ENCODE assay signal across 1 cellular context in the genomic region with DNA sequence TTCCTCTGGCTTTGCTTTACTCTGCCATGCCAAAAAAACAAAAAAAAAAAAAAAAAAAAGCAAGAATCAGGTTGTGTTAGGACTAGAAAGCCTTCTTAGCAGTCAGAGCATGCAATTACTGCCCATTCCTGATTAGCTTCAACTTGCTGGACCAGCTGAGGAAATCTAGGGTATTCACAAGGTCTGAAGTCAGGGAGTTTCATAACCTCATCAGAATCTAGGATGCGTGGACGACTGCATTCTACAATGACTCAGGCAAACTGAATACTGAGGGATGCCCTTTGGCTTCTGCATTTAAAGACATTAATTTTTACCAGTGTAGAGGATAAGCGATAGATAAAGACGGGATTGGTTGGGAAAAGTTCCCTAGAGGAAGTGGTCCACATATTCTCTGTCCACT.
TF ChIP-seq lines count a peak whose summit lies in the region.

No MANE protein-coding gene starts in this region.

TF ChIP-seq in GM12878, 131 proteins besides CTCF, POLR2A, EP300 and RAD21:
- no peak for TF ChIP-seq POU2F2 (IDR thresholded peaks at IDR 0.05; ENCODE audit: borderline replicate concordance, low read depth, low read length)
- TF ChIP-seq, protein P1, sequence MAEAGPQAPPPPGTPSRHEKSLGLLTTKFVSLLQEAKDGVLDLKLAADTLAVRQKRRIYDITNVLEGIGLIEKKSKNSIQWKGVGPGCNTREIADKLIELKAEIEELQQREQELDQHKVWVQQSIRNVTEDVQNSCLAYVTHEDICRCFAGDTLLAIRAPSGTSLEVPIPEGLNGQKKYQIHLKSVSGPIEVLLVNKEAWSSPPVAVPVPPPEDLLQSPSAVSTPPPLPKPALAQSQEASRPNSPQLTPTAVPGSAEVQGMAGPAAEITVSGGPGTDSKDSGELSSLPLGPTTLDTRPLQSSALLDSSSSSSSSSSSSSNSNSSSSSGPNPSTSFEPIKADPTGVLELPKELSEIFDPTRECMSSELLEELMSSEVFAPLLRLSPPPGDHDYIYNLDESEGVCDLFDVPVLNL (IDR thresholded peaks at IDR 0.05; ENCODE audit: low read depth, low read length) = no peak
TF ChIP-seq in GM12878: peak in this region for 0.
